22 cellular contexts compared by ENCODE assay signal in genomic region chr6:136446579-136447182, GRCh38.
DNase-seq lines count a peak whose midpoint lies in the region; ATAC-seq and TF ChIP-seq lines count a peak whose summit lies in the region.
"Had no signal": no experiment of that assay in that cellular context is flagged by ENCODE, and none has a peak within 500 bp of the region (broad histone marks: within the 10 kb centered on the region; RNA-seq: fewer than 3 reads in every experiment).

No MANE protein-coding gene starts in this region.

- no peaks in the 10 kb centered on the region for H3K9me3 Mint-ChIP-seq in effector memory CD8-positive, alpha-beta T cell
- H3K9me3 Mint-ChIP-seq: activated CD4-positive, alpha-beta memory T cell treated with anti-CD3 and anti-CD28 coated beads, Interleukin-2, amount 10 ng/mL, durations not matched to agents 7 days and 5 days; activated naive CD8-positive, alpha-beta T cell treated with anti-CD3 and anti-CD28 coated beads, Interleukin-2, amount 50 U/mL, for 24 hours; dendritic cell treated with granulocyte-macrophage colony-stimulating factor and Interleukin-4, amounts not matched to agents 40 ng/mL and 50 ng/mL, for 4 days had no signal

- DNase-seq in GM03348 (ENCODE audit: low spot score) (peak; percentile 45), adipocyte (ENCODE audit: low read depth) (peak; percentile 72), fibroblast of mammary gland (ENCODE audit: low read depth) (peak; percentile 52), NCI-H2171 (lab: John Stamatoyannopoulos, UW) (no peak), NCI-H2196 (lab: John Stamatoyannopoulos, UW; ENCODE audit: unreplicated experiment) (no peak), NCI-H774 (lab: John Stamatoyannopoulos, UW) (no peak)
- DNase-seq in effector memory CD8-positive, alpha-beta T cell, result no peak
- DNase-seq: activated B cell treated with CpG ODN at 0.5 μM for 24 hours; activated CD4-positive, alpha-beta memory T cell treated with anti-CD3 and anti-CD28 coated beads, Interleukin-2, amount 10 ng/mL, durations not matched to agents 7 days and 5 days; activated effector memory CD4-positive, alpha-beta T cell treated with Interleukin-2 at 50 U/mL for 16 hours; activated naive CD8-positive, alpha-beta T cell treated with anti-CD3 and anti-CD28 coated beads, Interleukin-2, amount 50 U/mL, for 24 hours; C1 segment of cervical spinal cord; Calu3; gastrocnemius medialis; KBM-7; NCI-H69; T1000 had no signal

- peaks cover 10% of the 10 kb centered on the region for H3K4me1 ChIP-seq in adipocyte (ENCODE audit: control insufficient read depth, insufficient read depth, low read length)
- H3K4me1 ChIP-seq: gastrocnemius medialis, prostate gland had no signal

- no peak for TF ChIP-seq CTCF in fibroblast of mammary gland (conservative IDR thresholded peaks at IDR 0.05; ENCODE audit: control insufficient read depth, insufficient read depth, low read depth, low read length)

- H3K9me3 ChIP-seq in adipocyte (ENCODE audit: control insufficient read depth, low read length), result peaks cover 8% of the 10 kb centered on the region
- H3K9me3 ChIP-seq: gastrocnemius medialis, prostate gland had no signal

- H3K9ac ChIP-seq in adipocyte (ENCODE audit: low read length), result no peak overlapping the region

- no peak overlapping the region for H3K4me3 Mint-ChIP-seq in effector memory CD8-positive, alpha-beta T cell
- H3K4me3 Mint-ChIP-seq: activated B cell treated with CpG ODN at 0.5 μM for 24 hours; activated CD4-positive, alpha-beta memory T cell treated with anti-CD3 and anti-CD28 coated beads, Interleukin-2, amount 10 ng/mL, durations not matched to agents 7 days and 5 days; activated naive CD8-positive, alpha-beta T cell treated with anti-CD3 and anti-CD28 coated beads, Interleukin-2, amount 50 U/mL, for 24 hours; dendritic cell treated with granulocyte-macrophage colony-stimulating factor and Interleukin-4, amounts not matched to agents 40 ng/mL and 50 ng/mL, for 4 days; stimulated activated memory B cell treated with anti-CD40 and anti-IgM and Interleukin-4, amounts not matched to agents 10 μg/mL and 1 μg/mL and 100 μg/mL, for 72 hours had no signal

- H3K36me3 ChIP-seq in adipocyte (ENCODE audit: control insufficient read depth, insufficient read depth, low read length, severe bottlenecking), result no peaks in the 10 kb centered on the region
- H3K36me3 ChIP-seq: cardiac muscle cell, gastrocnemius medialis, prostate gland had no signal

- no peaks in the 10 kb centered on the region for H3K36me3 Mint-ChIP-seq in effector memory CD8-positive, alpha-beta T cell (ENCODE audit: insufficient read depth)
- H3K36me3 Mint-ChIP-seq: stimulated activated memory B cell treated with anti-CD40 and anti-IgM and Interleukin-4, amounts not matched to agents 10 μg/mL and 1 μg/mL and 100 μg/mL, for 72 hours had no signal

- ATAC-seq in effector memory CD8-positive, alpha-beta T cell (replicated peaks), result no peak
- ATAC-seq: activated naive CD8-positive, alpha-beta T cell treated with anti-CD3 and anti-CD28 coated beads, Interleukin-2, amount 50 U/mL, for 24 hours; gastrocnemius medialis had no signal

- peaks cover 29% of the 10 kb centered on the region in 2 donors for H3K27me3 Mint-ChIP-seq in effector memory CD8-positive, alpha-beta T cell
- H3K27me3 Mint-ChIP-seq: dendritic cell treated with granulocyte-macrophage colony-stimulating factor and Interleukin-4, amounts not matched to agents 40 ng/mL and 50 ng/mL, for 4 days had no signal

- H3K27ac Mint-ChIP-seq in effector memory CD8-positive, alpha-beta T cell, result no peak overlapping the region
- H3K27ac Mint-ChIP-seq: activated B cell treated with CpG ODN at 0.5 μM for 24 hours; activated CD4-positive, alpha-beta memory T cell treated with anti-CD3 and anti-CD28 coated beads, Interleukin-2, amount 10 ng/mL, durations not matched to agents 7 days and 5 days; activated naive CD8-positive, alpha-beta T cell treated with anti-CD3 and anti-CD28 coated beads, Interleukin-2, amount 50 U/mL, for 24 hours; dendritic cell treated with granulocyte-macrophage colony-stimulating factor and Interleukin-4, amounts not matched to agents 40 ng/mL and 50 ng/mL, for 4 days; stimulated activated memory B cell treated with anti-CD40 and anti-IgM and Interleukin-4, amounts not matched to agents 10 μg/mL and 1 μg/mL and 100 μg/mL, for 72 hours had no signal

- no peak overlapping the region for H3K4me3 ChIP-seq in adipocyte (ENCODE audit: low read length)
- no peak overlapping the region for H3K4me3 ChIP-seq in fibroblast of mammary gland (ENCODE audit: control insufficient read depth, low read depth, low read length)
- H3K4me3 ChIP-seq: cardiac muscle cell, gastrocnemius medialis, prostate gland, smooth muscle cell had no signal

- H3K4me1 Mint-ChIP-seq in effector memory CD8-positive, alpha-beta T cell (ENCODE audit: low read depth in 2 of 2), result no peaks in the 10 kb centered on the region
- H3K4me1 Mint-ChIP-seq: activated B cell treated with CpG ODN at 0.5 μM for 24 hours; activated CD4-positive, alpha-beta memory T cell treated with anti-CD3 and anti-CD28 coated beads, Interleukin-2, amount 10 ng/mL, durations not matched to agents 7 days and 5 days; activated naive CD8-positive, alpha-beta T cell treated with anti-CD3 and anti-CD28 coated beads, Interleukin-2, amount 50 U/mL, for 24 hours; stimulated activated memory B cell treated with anti-CD40 and anti-IgM and Interleukin-4, amounts not matched to agents 10 μg/mL and 1 μg/mL and 100 μg/mL, for 72 hours had no signal

- no peaks in the 10 kb centered on the region for H3K27me3 ChIP-seq in adipocyte (replicated peaks; ENCODE audit: control insufficient read depth, insufficient read depth, low read length)
- H3K27me3 ChIP-seq: cardiac muscle cell, gastrocnemius medialis had no signal

Comparison
In these comparisons a context has a peak if more than half of its experiments do, and no peak if none do; other contexts are left out.
1. DNase-seq: peak in GM03348 (single experiment), adipocyte (single experiment) and fibroblast of mammary gland (single experiment); none in effector memory CD8-positive, alpha-beta T cell (0 of 3), NCI-H2171 (single experiment), NCI-H2196 (single experiment) and NCI-H774 (single experiment).